In the genomic region with DNA sequence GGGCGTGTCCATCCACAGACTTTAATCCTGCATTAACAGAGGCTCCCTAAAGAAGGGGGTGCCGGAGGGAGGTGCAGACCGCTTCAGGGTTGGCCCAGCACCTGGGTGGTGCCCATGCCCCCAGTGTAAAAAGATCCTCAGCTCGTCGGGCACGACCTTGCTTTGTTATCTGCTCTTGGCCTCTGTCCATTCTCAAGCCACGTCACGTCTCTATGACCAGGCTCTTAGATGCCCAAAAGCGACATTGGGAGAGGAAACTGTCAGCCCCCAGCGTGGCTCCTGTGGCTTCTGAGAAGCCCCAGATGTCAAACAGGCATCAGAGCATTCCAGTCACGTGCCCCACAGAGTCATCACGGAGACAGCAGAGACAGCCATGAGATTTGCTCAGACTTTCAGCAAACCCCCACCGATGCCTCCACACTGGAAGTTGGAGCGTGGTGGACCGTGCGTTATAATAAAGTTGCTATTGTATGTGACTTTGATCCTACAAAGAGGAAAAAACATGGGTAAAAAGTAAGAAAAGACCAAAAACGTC, we compare ENCODE assay signal across 21 cellular contexts. TPM values are rescaled to one million over a fixed set of nuclear protein-coding genes. Genes with fewer than 3 reads are reported as not detected.
"Had no signal": no experiment of that assay in that cellular context is flagged by ENCODE, and none has a peak within 500 bp of the region (broad histone marks: within the 10 kb centered on the region; RNA-seq: fewer than 3 reads in every experiment).

No MANE protein-coding gene starts in this region.

- H3K9me3 ChIP-seq: ascending aorta, MG63, SJSA1, SK-N-SH had no signal

- H3K4me2 ChIP-seq: SK-N-SH had no signal

- ATAC-seq: activated CD8-positive, alpha-beta T cell treated with anti-CD3 and anti-CD28 coated beads, Interleukin-2, amount 10 ng/mL, durations not matched to agents 7 days and 5 days had no signal

- H3K4me1 ChIP-seq: ascending aorta had no signal

- H3K27ac ChIP-seq: ascending aorta, cardiac muscle cell, SJSA1 had no signal

- H3K27me3 ChIP-seq: ascending aorta, cardiac muscle cell, MG63, SJSA1 had no signal

- DNase-seq: activated CD4-positive, alpha-beta T cell treated with anti-CD3 and anti-CD28 coated beads, Interleukin-2, amount 10 ng/mL, durations not matched to agents 7 days and 5 days; activated CD4-positive, alpha-beta T cell treated with anti-CD3 and anti-CD28 coated beads, Interleukin-2, amount 50 U/mL, for 48 hours; activated CD8-positive, alpha-beta T cell treated with anti-CD3 and anti-CD28 coated beads, Interleukin-2, amount 10 ng/mL, durations not matched to agents 7 days and 5 days; activated gamma-delta T cell; activated naive CD4-positive, alpha-beta T cell treated with Interleukin-2 at 50 U/mL for 16 hours; activated naive CD8-positive, alpha-beta T cell treated with anti-CD3 and anti-CD28 coated beads, Interleukin-2, amount 10 ng/mL, durations not matched to agents 7 days and 5 days; activated T-cell treated with anti-CD3 and anti-CD28 coated beads, Interleukin-2, amount 50 U/mL, for 24 hours; amygdala; Kasumi-1; MG63; NCI-H1048; NCI-H1436 treated with DMSO at 0.1 percent for 48 hours; NCI-H1694 treated with DMSO at 0.1 percent for 48 hours; NCI-H524 treated with DMSO at 0.1 percent for 48 hours; OCI-M1; SHP77 treated with DMSO at 0.1 percent for 48 hours; SK-N-SH had no signal

- H3K4me3 ChIP-seq: ascending aorta, cardiac muscle cell, MG63, SJSA1 had no signal

- H3K9ac ChIP-seq: SK-N-SH had no signal

- H3K36me3 ChIP-seq: ascending aorta, cardiac muscle cell, MG63, SJSA1 had no signal

- FAIRE-seq: TTC549 had no signal

RNA-seq across cellular contexts. Expression of gene PTPRN2, which starts 55.5 kb away (rescaled TPM):
- total RNA-seq: cardiac muscle cell had no signal
